ENCODE assay signal across 25 cellular contexts in the genomic region with DNA sequence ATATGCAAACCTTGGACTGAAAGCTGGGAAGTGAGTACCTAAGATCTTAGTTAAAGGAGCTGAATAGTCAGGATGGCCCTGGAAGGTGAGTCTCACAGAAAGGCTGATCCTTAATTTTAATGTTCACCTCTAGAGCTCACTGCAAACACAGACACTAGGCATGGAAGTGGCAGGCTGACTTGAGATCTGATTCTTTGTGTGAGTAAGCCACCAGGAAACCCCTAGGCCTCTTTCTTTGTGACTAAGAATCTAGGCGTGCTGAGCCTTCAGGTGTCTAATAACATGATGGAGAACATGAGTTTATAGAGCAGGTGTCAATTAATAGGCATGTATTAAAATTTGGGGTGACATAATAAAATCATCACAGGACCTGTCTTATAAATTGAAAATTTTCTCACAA.
DNase-seq lines count a peak whose midpoint lies in the region; ATAC-seq and TF ChIP-seq lines count a peak whose summit lies in the region.
"Had no signal": no experiment of that assay in that cellular context is flagged by ENCODE, and none has a peak within 500 bp of the region (broad histone marks: within the 10 kb centered on the region; RNA-seq: fewer than 3 reads in every experiment).

No MANE protein-coding gene starts in this region.

- no peaks in the 10 kb centered on the region for H3K36me3 ChIP-seq in breast epithelium
- H3K36me3 ChIP-seq: BE2C; BLaER1 treated with 17β-estradiol and CSF1 and Interleukin-3, amounts not matched to agents 10 nM and 100 nM had no signal

- no peak overlapping the region for H3K4me3 ChIP-seq in breast epithelium
- no peak overlapping the region for H3K4me3 ChIP-seq in retinal pigment epithelial cell (ENCODE audit: low read length)
- H3K4me3 ChIP-seq: A549; BLaER1 treated with 17β-estradiol and CSF1 and Interleukin-3, amounts not matched to agents 10 nM and 100 nM; GM12878; GM23248 had no signal

- H3K9me3 Mint-ChIP-seq in MCF 10A (ENCODE audit: unreplicated experiment), result no peaks in the 10 kb centered on the region
- H3K9me3 Mint-ChIP-seq: H9 had no signal

- BruUV-seq in MCF 10A (replicated peaks; lab: Mats Ljungman, UMichigan), result no TSS peak

- H3K27ac ChIP-seq in breast epithelium (no peak overlapping the region), RWPE1 (no peak overlapping the region)
- H3K27ac ChIP-seq: A549; BLaER1 treated with 17β-estradiol and CSF1 and Interleukin-3, amounts not matched to agents 10 nM and 100 nM; GM23248 had no signal

- ATAC-seq in HG03045 (IDR thresholded peaks at IDR 0.05; ENCODE audit: unreplicated experiment) (no peak), left colon (no peak)
- ATAC-seq: A549, GM12878, HCT116 had no signal

- peaks cover 5% of the 10 kb centered on the region for H3K4me1 Mint-ChIP-seq in MCF 10A (ENCODE audit: insufficient read depth, unreplicated experiment)
- H3K4me1 Mint-ChIP-seq: CD14-positive monocyte; CD8-positive, alpha-beta memory T cell; H9 had no signal

- H3K4me3 Mint-ChIP-seq in MCF 10A (ENCODE audit: unreplicated experiment), result no peak overlapping the region
- H3K4me3 Mint-ChIP-seq: CD14-positive monocyte; CD4-positive, alpha-beta T cell; CD8-positive, alpha-beta memory T cell; H9 had no signal

- H3K9me3 ChIP-seq in breast epithelium, result no peaks in the 10 kb centered on the region
- H3K9me3 ChIP-seq: A549; BE2C; BLaER1 treated with 17β-estradiol and CSF1 and Interleukin-3, amounts not matched to agents 10 nM and 100 nM had no signal

- DNase-seq in MCF 10A (ENCODE audit: unreplicated experiment) (peak; percentile 3), breast epithelium (ENCODE audit: low spot score in 2 of 2) (no peak), NCI-H69 (lab: John Stamatoyannopoulos, UW) (peak; percentile 76), RWPE1 (ENCODE audit: low spot score) (peak; percentile 1), retinal pigment epithelial cell (ENCODE audit: low read depth) (peak; percentile 9), left colon (no peak), NCI-H2227 (lab: John Stamatoyannopoulos, UW; ENCODE audit: unreplicated experiment) (no peak)
- DNase-seq: 8988T; ACHN; AML-193; BE2C; Calu3; CD4-positive, alpha-beta T cell; CD8-positive, alpha-beta memory T cell; COR-L47; DMS153; DND-41; GM23248; H9 had no signal

- no peak overlapping the region for H3K27ac Mint-ChIP-seq in MCF 10A (ENCODE audit: low read depth, unreplicated experiment)
- H3K27ac Mint-ChIP-seq: CD14-positive monocyte; CD4-positive, alpha-beta T cell; CD8-positive, alpha-beta memory T cell; H9 had no signal

- TF ChIP-seq CTCF in MCF 10A (IDR thresholded peaks at IDR 0.05; ENCODE audit: unreplicated experiment), result no peak
- no peak for TF ChIP-seq CTCF in breast epithelium (IDR thresholded peaks at IDR 0.05)
- TF ChIP-seq CTCF in RWPE1 (conservative IDR thresholded peaks at IDR 0.05; ENCODE audit: low read depth), result no peak
- TF ChIP-seq CTCF in retinal pigment epithelial cell (conservative IDR thresholded peaks at IDR 0.05; ENCODE audit: low read depth, low read length), result no peak

- no peaks in the 10 kb centered on the region for H3K36me3 Mint-ChIP-seq in MCF 10A (ENCODE audit: insufficient read depth, unreplicated experiment)
- H3K36me3 Mint-ChIP-seq: CD14-positive monocyte; CD8-positive, alpha-beta memory T cell had no signal

- no peaks in the 10 kb centered on the region for H3K4me1 ChIP-seq in breast epithelium
- H3K4me1 ChIP-seq: A549, BE2C had no signal

- no peaks in the 10 kb centered on the region for H3K27me3 ChIP-seq in breast epithelium
- H3K27me3 ChIP-seq: BE2C; BLaER1 treated with 17β-estradiol and CSF1 and Interleukin-3, amounts not matched to agents 10 nM and 100 nM had no signal

- intact Hi-C loops in MCF 10A (cut with micrococcal nuclease) (no loop called here), breast epithelium (cut with DNase I; ENCODE audit: low total_unique reads) (no loop called here), left colon (cut with DNase I, micrococcal nuclease) (no loop called here)

- CTCF ChIA-PET in MCF 10A (lab: Yijun Ruan, JAX), result no interaction called here
- CTCF ChIA-PET in RWPE1 (lab: Yijun Ruan, JAX), result interaction anchor here (0.6 kb wide), 1 partner anchor 1580 kb away, joined by 5 read pairs; no protein-coding TSS in a partner anchor

- TF ChIP-seq POLR2A in breast epithelium (IDR thresholded peaks at IDR 0.05), result no peak

- POLR2A ChIA-PET in MCF 10A (lab: Yijun Ruan, JAX), result no interaction called here
- POLR2A ChIA-PET in RWPE1 (lab: Yijun Ruan, JAX; ENCODE audit: low non-redundant PET), result no interaction called here

- H3K27me3 Mint-ChIP-seq in MCF 10A (ENCODE audit: insufficient read depth, unreplicated experiment), result no peaks in the 10 kb centered on the region
- H3K27me3 Mint-ChIP-seq: CD4-positive, alpha-beta T cell had no signal

Comparison
In these comparisons a context has a peak if more than half of its experiments do, and no peak if none do; other contexts are left out.
1. DNase-seq: peak in MCF 10A (single experiment), NCI-H69 (single experiment), RWPE1 (single experiment) and retinal pigment epithelial cell (single experiment); none in breast epithelium (0 of 2), left colon (0 of 2) and NCI-H2227 (single experiment).